In genomic region chr7:100839361-100839760, GRCh38 we compare ENCODE assay signal across 33 cellular contexts.
"Had no signal": no experiment of that assay in that cellular context is flagged by ENCODE, and none has a peak within 500 bp of the region (broad histone marks: within the 10 kb centered on the region; RNA-seq: fewer than 3 reads in every experiment).

No MANE protein-coding gene starts in this region.

- H3K27ac ChIP-seq: brain microvascular endothelial cell, Peyer's patch, VCaP had no signal

- H3K27me3 ChIP-seq: brain microvascular endothelial cell, MG63, Peyer's patch had no signal

- DNase-seq: activated CD4-positive, alpha-beta memory T cell treated with anti-CD3 and anti-CD28 coated beads, Interleukin-2, amount 10 ng/mL, durations not matched to agents 7 days and 5 days; activated CD4-positive, alpha-beta T cell treated with anti-CD3 and anti-CD28 coated beads for 1 hour; activated CD4-positive, alpha-beta T cell treated with anti-CD3 and anti-CD28 coated beads for 48 hours; activated CD4-positive, CD25-positive, alpha-beta regulatory T cell; activated CD8-positive, alpha-beta memory T cell treated with anti-CD3 and anti-CD28 coated beads for 24 hours; activated CD8-positive, alpha-beta memory T cell treated with anti-CD3 and anti-CD28 coated beads, Interleukin-2, amount 10 ng/mL, durations not matched to agents 7 days and 5 days; activated CD8-positive, alpha-beta memory T cell treated with anti-CD3 and anti-CD28 coated beads, Interleukin-2, amount 50 U/mL, for 48 hours; activated effector memory CD4-positive, alpha-beta T cell treated with Interleukin-2 at 50 U/mL for 16 hours; activated naive CD4-positive, alpha-beta T cell treated with anti-CD3 and anti-CD28 coated beads, Interleukin-2, amount 10 ng/mL, durations not matched to agents 7 days and 5 days; activated naive CD8-positive, alpha-beta T cell treated with anti-CD3 and anti-CD28 coated beads for 36 hours; activated T-cell treated with anti-CD3 and anti-CD28 coated beads, Interleukin-2, amount 50 U/mL, for 48 hours; amniotic stem cell; aorta; brain microvascular endothelial cell; caudate nucleus; cerebellar nuclear complex; Karpas-422; KBM-7; MG63; NCI-H1048; NCI-H1105 treated with DMSO at 0.1 percent for 48 hours; NCI-H1436; NCI-H1694; NCI-H2029; NCI-H345; NCI-H524 treated with DMSO at 0.1 percent for 48 hours; Peyer's patch; Right ventricle myocardium superior; RPMI8226; SW 1271; T-helper 1 cell; T-helper 9 cell had no signal

- H3K36me3 ChIP-seq: brain microvascular endothelial cell, MG63, Peyer's patch had no signal

- ATAC-seq: activated CD8-positive, alpha-beta memory T cell treated with anti-CD3 and anti-CD28 coated beads, Interleukin-2, amount 10 ng/mL, durations not matched to agents 7 days and 5 days had no signal

- H3K9me3 ChIP-seq: MG63, Peyer's patch had no signal

- H3K4me3 ChIP-seq: MG63, Peyer's patch had no signal
